In genomic region chr2:121363632-121364420, GRCh38 we compare ENCODE assay signal across 11 cellular contexts.
DNase-seq lines count a peak whose midpoint lies in the region; ATAC-seq and TF ChIP-seq lines count a peak whose summit lies in the region.
"Had no signal": no experiment of that assay in that cellular context is flagged by ENCODE, and none has a peak within 500 bp of the region (broad histone marks: within the 10 kb centered on the region; RNA-seq: fewer than 3 reads in every experiment).

No MANE protein-coding gene starts in this region.

- H3K36me3 ChIP-seq in colonic mucosa = no peaks in the 10 kb centered on the region
- peaks cover 0 to 47% of the 10 kb centered on the region in 2 donors for H3K36me3 ChIP-seq in vagina

- no peak overlapping the region for H3K4me3 Mint-ChIP-seq in activated naive CD4-positive, alpha-beta T cell treated with anti-CD3 and anti-CD28 coated beads, Interleukin-2, amount 10 ng/mL, durations not matched to agents 7 days and 5 days
- H3K4me3 Mint-ChIP-seq: activated CD8-positive, alpha-beta T cell treated with anti-CD3 and anti-CD28 coated beads, Interleukin-2, amount 10 ng/mL, durations not matched to agents 7 days and 5 days had no signal

- H3K4me1 Mint-ChIP-seq in activated naive CD4-positive, alpha-beta T cell treated with anti-CD3 and anti-CD28 coated beads, Interleukin-2, amount 10 ng/mL, durations not matched to agents 7 days and 5 days = no peaks in the 10 kb centered on the region

- no peaks in the 10 kb centered on the region for H3K9me3 ChIP-seq in colonic mucosa
- no peaks in the 10 kb centered on the region for H3K9me3 ChIP-seq in vagina

- TF ChIP-seq CTCF in colonic mucosa (IDR thresholded peaks at IDR 0.05) = no peak
- no peak for TF ChIP-seq CTCF in vagina (IDR thresholded peaks at IDR 0.05)

- no peaks in the 10 kb centered on the region for H3K9me3 Mint-ChIP-seq in activated naive CD4-positive, alpha-beta T cell treated with anti-CD3 and anti-CD28 coated beads, Interleukin-2, amount 10 ng/mL, durations not matched to agents 7 days and 5 days
- no peaks in the 10 kb centered on the region for H3K9me3 Mint-ChIP-seq in activated naive CD4-positive, alpha-beta T cell treated with anti-CD3 and anti-CD28 coated beads, Interleukin-2, amount 50 U/mL, for 72 hours

- CTCF ChIA-PET in activated naive CD4-positive, alpha-beta T cell treated with anti-CD3 and anti-CD28 coated beads, Interleukin-2, amount 10 ng/mL, durations not matched to agents 7 days and 5 days (lab: Charles Lee) = interaction anchor here (1.1 kb wide), 1 partner anchor 9 kb away, joined by 3 read pairs; no protein-coding TSS in a partner anchor

- H3K27me3 Mint-ChIP-seq in activated naive CD4-positive, alpha-beta T cell treated with anti-CD3 and anti-CD28 coated beads, Interleukin-2, amount 10 ng/mL, durations not matched to agents 7 days and 5 days = no peaks in the 10 kb centered on the region

- no peak for DNase-seq in activated naive CD4-positive, alpha-beta T cell treated with anti-CD3 and anti-CD28 coated beads, Interleukin-2, amount 10 ng/mL, durations not matched to agents 7 days and 5 days
- DNase-seq in activated naive CD4-positive, alpha-beta T cell treated with anti-CD3 and anti-CD28 coated beads, Interleukin-2, amount 50 U/mL, for 72 hours (ENCODE audit: low spot score in 2 of 2) = no peak
- DNase-seq in colonic mucosa (peak; percentile 64), left colon (peak in 1 of 2 donors; percentile 78), vagina (ENCODE audit: extremely low spot score in 2 of 2) (peak in 1 of 2 donors; percentile 58), DMS153 treated with DMSO at 0.1 percent for 48 hours (lab: John Stamatoyannopoulos, UW; ENCODE audit: unreplicated experiment) (no peak), NCI-H1436 (lab: John Stamatoyannopoulos, UW) (no peak), mesenteric fat pad (ENCODE audit: low spot score) (no peak)
- DNase-seq: ACHN; activated CD8-positive, alpha-beta T cell treated with anti-CD3 and anti-CD28 coated beads, Interleukin-2, amount 10 ng/mL, durations not matched to agents 7 days and 5 days; NCI-H1436 treated with DMSO at 0.1 percent for 48 hours had no signal

- H3K4me1 ChIP-seq in colonic mucosa = peaks cover 4% of the 10 kb centered on the region
- peaks cover 29% of the 10 kb centered on the region for H3K4me1 ChIP-seq in vagina

- peak overlapping the region; percentile 20 for H3K27ac Mint-ChIP-seq in activated naive CD4-positive, alpha-beta T cell treated with anti-CD3 and anti-CD28 coated beads, Interleukin-2, amount 10 ng/mL, durations not matched to agents 7 days and 5 days
- peak overlapping the region in 1 of 2 donors; percentile 77 for H3K27ac Mint-ChIP-seq in activated naive CD4-positive, alpha-beta T cell treated with anti-CD3 and anti-CD28 coated beads, Interleukin-2, amount 50 U/mL, for 72 hours
- H3K27ac Mint-ChIP-seq: activated CD8-positive, alpha-beta T cell treated with anti-CD3 and anti-CD28 coated beads, Interleukin-2, amount 10 ng/mL, durations not matched to agents 7 days and 5 days had no signal

- H3K27ac ChIP-seq in colonic mucosa = peak overlapping the region; percentile 52
- H3K27ac ChIP-seq in vagina = peak overlapping the region; percentile 51

- intact Hi-C loops in colonic mucosa (cut with DNase I) = no loop called here
- intact Hi-C loops in left colon (cut with DNase I, micrococcal nuclease) = no loop called here
- intact Hi-C loops in vagina (cut with DNase I) = no loop called here

- H3K9ac ChIP-seq in colonic mucosa (ENCODE audit: low read depth in 2 of 2, low read length in 2 of 2) = no peak overlapping the region

- no peak for TF ChIP-seq POLR2A in vagina (IDR thresholded peaks at IDR 0.05)

- H3K36me3 Mint-ChIP-seq in activated naive CD4-positive, alpha-beta T cell treated with anti-CD3 and anti-CD28 coated beads, Interleukin-2, amount 10 ng/mL, durations not matched to agents 7 days and 5 days = peaks cover 25% of the 10 kb centered on the region
- H3K36me3 Mint-ChIP-seq in activated naive CD4-positive, alpha-beta T cell treated with anti-CD3 and anti-CD28 coated beads, Interleukin-2, amount 50 U/mL, for 72 hours = peaks cover 4 to 11% of the 10 kb centered on the region in 2 donors

- H3K27me3 ChIP-seq in colonic mucosa = no peaks in the 10 kb centered on the region
- no peaks in the 10 kb centered on the region for H3K27me3 ChIP-seq in vagina

- no peak for ATAC-seq in activated naive CD4-positive, alpha-beta T cell treated with anti-CD3 and anti-CD28 coated beads, Interleukin-2, amount 50 U/mL, for 72 hours
- peak; percentile 89 for ATAC-seq in left colon
- ATAC-seq: activated CD8-positive, alpha-beta T cell treated with anti-CD3 and anti-CD28 coated beads, Interleukin-2, amount 10 ng/mL, durations not matched to agents 7 days and 5 days had no signal

- no peak overlapping the region for H3K4me3 ChIP-seq in colonic mucosa
- H3K4me3 ChIP-seq in vagina = no peak overlapping the region
